In the genomic region with DNA sequence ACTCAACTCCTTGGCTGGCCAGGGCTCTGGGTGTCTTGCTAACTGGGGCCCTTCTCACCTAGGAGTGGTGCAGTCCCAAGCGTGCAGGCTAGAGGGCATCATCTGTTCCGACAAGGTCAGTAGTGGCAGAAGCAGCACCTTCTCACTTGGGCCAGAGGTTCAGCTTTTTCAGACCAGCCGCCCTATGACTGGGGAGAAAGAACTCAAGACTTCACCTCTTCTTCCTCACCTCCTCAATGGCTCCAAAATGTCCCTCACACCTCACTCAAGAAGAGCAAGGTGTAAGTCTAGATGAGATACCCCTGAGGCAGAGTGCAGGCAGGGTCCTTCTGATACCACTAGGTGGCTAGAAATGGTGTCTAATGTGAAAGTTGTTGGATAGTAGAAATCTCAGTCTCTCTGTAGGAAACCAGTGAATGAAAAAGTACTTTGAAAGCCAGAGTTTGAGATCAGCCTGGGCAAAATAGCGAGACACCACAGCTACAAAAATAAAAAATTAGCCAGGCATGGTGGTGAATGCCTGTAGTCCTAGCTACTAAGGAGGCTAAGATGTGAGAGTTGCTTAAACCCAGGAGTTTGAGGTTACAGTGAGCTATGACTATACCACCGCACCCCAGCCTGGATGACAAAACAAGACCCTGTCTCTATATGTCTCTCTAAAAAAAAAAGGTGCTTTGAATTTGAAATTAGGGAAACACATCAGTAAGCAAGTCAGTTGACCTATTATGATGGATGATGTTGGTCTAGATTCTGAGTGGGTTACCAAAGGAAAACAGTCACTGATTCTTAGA, we compare ENCODE assay signal across 1 cellular context.
TF ChIP-seq lines count a peak whose summit lies in the region.

No MANE protein-coding gene starts in this region.

TF ChIP-seq in HCT116, 20 proteins besides CTCF, POLR2A, EP300 and RAD21:
- TF ChIP-seq POLR2AphosphoS5 (IDR thresholded peaks at IDR 0.05; ENCODE audit: low read depth, low read length) (no peak), SRF (IDR thresholded peaks at IDR 0.05; ENCODE audit: low read depth) (no peak), YY1 (IDR thresholded peaks at IDR 0.05; ENCODE audit: extremely low read depth, insufficient replicate concordance, low read depth, low read length) (no peak), ELF1 (IDR thresholded peaks at IDR 0.05; ENCODE audit: borderline replicate concordance, low read depth) (no peak), EZH2 (IDR thresholded peaks at IDR 0.05) (no peak), CEBPB (IDR thresholded peaks at IDR 0.05; ENCODE audit: low read depth) (no peak), ZFX (IDR thresholded peaks at IDR 0.05) (no peak), FOSL1 (IDR thresholded peaks at IDR 0.05; ENCODE audit: low read depth) (no peak), JUND (IDR thresholded peaks at IDR 0.05) (no peak)
- TF ChIP-seq, protein P1, sequence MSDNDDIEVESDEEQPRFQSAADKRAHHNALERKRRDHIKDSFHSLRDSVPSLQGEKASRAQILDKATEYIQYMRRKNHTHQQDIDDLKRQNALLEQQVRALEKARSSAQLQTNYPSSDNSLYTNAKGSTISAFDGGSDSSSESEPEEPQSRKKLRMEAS (IDR thresholded peaks at IDR 0.05): no peak
- TF ChIP-seq, protein P2, sequence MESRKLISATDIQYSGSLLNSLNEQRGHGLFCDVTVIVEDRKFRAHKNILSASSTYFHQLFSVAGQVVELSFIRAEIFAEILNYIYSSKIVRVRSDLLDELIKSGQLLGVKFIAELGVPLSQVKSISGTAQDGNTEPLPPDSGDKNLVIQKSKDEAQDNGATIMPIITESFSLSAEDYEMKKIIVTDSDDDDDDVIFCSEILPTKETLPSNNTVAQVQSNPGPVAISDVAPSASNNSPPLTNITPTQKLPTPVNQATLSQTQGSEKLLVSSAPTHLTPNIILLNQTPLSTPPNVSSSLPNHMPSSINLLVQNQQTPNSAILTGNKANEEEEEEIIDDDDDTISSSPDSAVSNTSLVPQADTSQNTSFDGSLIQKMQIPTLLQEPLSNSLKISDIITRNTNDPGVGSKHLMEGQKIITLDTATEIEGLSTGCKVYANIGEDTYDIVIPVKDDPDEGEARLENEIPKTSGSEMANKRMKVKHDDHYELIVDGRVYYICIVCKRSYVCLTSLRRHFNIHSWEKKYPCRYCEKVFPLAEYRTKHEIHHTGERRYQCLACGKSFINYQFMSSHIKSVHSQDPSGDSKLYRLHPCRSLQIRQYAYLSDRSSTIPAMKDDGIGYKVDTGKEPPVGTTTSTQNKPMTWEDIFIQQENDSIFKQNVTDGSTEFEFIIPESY (IDR thresholded peaks at IDR 0.05; ENCODE audit: extremely low read depth, insufficient replicate concordance, low read length): no peak
- TF ChIP-seq, protein P3, sequence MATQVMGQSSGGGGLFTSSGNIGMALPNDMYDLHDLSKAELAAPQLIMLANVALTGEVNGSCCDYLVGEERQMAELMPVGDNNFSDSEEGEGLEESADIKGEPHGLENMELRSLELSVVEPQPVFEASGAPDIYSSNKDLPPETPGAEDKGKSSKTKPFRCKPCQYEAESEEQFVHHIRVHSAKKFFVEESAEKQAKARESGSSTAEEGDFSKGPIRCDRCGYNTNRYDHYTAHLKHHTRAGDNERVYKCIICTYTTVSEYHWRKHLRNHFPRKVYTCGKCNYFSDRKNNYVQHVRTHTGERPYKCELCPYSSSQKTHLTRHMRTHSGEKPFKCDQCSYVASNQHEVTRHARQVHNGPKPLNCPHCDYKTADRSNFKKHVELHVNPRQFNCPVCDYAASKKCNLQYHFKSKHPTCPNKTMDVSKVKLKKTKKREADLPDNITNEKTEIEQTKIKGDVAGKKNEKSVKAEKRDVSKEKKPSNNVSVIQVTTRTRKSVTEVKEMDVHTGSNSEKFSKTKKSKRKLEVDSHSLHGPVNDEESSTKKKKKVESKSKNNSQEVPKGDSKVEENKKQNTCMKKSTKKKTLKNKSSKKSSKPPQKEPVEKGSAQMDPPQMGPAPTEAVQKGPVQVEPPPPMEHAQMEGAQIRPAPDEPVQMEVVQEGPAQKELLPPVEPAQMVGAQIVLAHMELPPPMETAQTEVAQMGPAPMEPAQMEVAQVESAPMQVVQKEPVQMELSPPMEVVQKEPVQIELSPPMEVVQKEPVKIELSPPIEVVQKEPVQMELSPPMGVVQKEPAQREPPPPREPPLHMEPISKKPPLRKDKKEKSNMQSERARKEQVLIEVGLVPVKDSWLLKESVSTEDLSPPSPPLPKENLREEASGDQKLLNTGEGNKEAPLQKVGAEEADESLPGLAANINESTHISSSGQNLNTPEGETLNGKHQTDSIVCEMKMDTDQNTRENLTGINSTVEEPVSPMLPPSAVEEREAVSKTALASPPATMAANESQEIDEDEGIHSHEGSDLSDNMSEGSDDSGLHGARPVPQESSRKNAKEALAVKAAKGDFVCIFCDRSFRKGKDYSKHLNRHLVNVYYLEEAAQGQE (IDR thresholded peaks at IDR 0.05; ENCODE audit: low read depth): no peak
